Comparison of ENCODE assay signal across 1 cellular context in genomic region chr1:3745071-3745470, GRCh38.
TF ChIP-seq lines count a peak whose summit lies in the region.

No MANE protein-coding gene starts in this region.

TF ChIP-seq in GM12891, 5 proteins besides CTCF, POLR2A, EP300 and RAD21:
- TF ChIP-seq POU2F2 (IDR thresholded peaks at IDR 0.05; ENCODE audit: low read depth, low read length) (no peak), SPI1 (IDR thresholded peaks at IDR 0.05; ENCODE audit: low read depth, low read length) (no peak), PAX5 (IDR thresholded peaks at IDR 0.05; ENCODE audit: insufficient read depth, low read length, severe bottlenecking) (no peak), TAF1 (IDR thresholded peaks at IDR 0.05; ENCODE audit: low read depth, low read length) (no peak), POLR2AphosphoS5 (IDR thresholded peaks at IDR 0.05; ENCODE audit: low read depth, low read length) (no peak)
